Comparison of ENCODE assay signal across 2 cellular contexts in genomic region chr7:55086413-55087201, GRCh38.
A peak's percentile ranks its signal among the peaks of the same experiment; 100 is the strongest.
TF ChIP-seq lines count a peak whose summit lies in the region.

No MANE protein-coding gene starts in this region.

TF ChIP-seq in GM12878, 131 proteins besides CTCF, POLR2A, EP300 and RAD21 (continued from another document and continues in another):
- TF ChIP-seq IRF4 (IDR thresholded peaks at IDR 0.05; ENCODE audit: low read depth, low read length): no peak
- TF ChIP-seq, protein P1, sequence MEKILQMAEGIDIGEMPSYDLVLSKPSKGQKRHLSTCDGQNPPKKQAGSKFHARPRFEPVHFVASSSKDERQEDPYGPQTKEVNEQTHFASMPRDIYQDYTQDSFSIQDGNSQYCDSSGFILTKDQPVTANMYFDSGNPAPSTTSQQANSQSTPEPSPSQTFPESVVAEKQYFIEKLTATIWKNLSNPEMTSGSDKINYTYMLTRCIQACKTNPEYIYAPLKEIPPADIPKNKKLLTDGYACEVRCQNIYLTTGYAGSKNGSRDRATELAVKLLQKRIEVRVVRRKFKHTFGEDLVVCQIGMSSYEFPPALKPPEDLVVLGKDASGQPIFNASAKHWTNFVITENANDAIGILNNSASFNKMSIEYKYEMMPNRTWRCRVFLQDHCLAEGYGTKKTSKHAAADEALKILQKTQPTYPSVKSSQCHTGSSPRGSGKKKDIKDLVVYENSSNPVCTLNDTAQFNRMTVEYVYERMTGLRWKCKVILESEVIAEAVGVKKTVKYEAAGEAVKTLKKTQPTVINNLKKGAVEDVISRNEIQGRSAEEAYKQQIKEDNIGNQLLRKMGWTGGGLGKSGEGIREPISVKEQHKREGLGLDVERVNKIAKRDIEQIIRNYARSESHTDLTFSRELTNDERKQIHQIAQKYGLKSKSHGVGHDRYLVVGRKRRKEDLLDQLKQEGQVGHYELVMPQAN (conservative IDR thresholded peaks at IDR 0.05): no peak
- TF ChIP-seq HDAC6 (IDR thresholded peaks at IDR 0.05; ENCODE audit: unreplicated experiment): no peak
- no peak for TF ChIP-seq CBFB (IDR thresholded peaks at IDR 0.05; ENCODE audit: low read depth)
- no peak for TF ChIP-seq BCLAF1 (IDR thresholded peaks at IDR 0.05)
- TF ChIP-seq MYB (IDR thresholded peaks at IDR 0.05; ENCODE audit: borderline replicate concordance, low read depth, low read length): 0 out of 2 replicates have a peak, but pooled peaks have one; percentile 21
- no peak for TF ChIP-seq SREBF2 (IDR thresholded peaks at IDR 0.05; ENCODE audit: low read length)
- no peak for TF ChIP-seq CREB1 (IDR thresholded peaks at IDR 0.05; ENCODE audit: low read depth)
- no peak for TF ChIP-seq CHD4 (IDR thresholded peaks at IDR 0.05)
- peak; percentile 39 for TF ChIP-seq JUNB (IDR thresholded peaks at IDR 0.05)
- no peak for TF ChIP-seq WRNIP1 (IDR thresholded peaks at IDR 0.05; ENCODE audit: borderline replicate concordance, low read depth, low read length)
- no peak for TF ChIP-seq RELA (IDR thresholded peaks at IDR 0.05; ENCODE audit: borderline replicate concordance, partially characterized antibody)
- TF ChIP-seq NR2C1 (IDR thresholded peaks at IDR 0.05): no peak
- TF ChIP-seq, protein P2, sequence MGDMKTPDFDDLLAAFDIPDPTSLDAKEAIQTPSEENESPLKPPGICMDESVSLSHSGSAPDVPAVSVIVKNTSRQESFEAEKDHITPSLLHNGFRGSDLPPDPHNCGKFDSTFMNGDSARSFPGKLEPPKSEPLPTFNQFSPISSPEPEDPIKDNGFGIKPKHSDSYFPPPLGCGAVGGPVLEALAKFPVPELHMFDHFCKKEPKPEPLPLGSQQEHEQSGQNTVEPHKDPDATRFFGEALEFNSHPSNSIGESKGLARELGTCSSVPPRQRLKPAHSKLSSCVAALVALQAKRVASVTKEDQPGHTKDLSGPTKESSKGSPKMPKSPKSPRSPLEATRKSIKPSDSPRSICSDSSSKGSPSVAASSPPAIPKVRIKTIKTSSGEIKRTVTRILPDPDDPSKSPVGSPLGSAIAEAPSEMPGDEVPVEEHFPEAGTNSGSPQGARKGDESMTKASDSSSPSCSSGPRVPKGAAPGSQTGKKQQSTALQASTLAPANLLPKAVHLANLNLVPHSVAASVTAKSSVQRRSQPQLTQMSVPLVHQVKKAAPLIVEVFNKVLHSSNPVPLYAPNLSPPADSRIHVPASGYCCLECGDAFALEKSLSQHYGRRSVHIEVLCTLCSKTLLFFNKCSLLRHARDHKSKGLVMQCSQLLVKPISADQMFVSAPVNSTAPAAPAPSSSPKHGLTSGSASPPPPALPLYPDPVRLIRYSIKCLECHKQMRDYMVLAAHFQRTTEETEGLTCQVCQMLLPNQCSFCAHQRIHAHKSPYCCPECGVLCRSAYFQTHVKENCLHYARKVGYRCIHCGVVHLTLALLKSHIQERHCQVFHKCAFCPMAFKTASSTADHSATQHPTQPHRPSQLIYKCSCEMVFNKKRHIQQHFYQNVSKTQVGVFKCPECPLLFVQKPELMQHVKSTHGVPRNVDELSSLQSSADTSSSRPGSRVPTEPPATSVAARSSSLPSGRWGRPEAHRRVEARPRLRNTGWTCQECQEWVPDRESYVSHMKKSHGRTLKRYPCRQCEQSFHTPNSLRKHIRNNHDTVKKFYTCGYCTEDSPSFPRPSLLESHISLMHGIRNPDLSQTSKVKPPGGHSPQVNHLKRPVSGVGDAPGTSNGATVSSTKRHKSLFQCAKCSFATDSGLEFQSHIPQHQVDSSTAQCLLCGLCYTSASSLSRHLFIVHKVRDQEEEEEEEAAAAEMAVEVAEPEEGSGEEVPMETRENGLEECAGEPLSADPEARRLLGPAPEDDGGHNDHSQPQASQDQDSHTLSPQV (IDR thresholded peaks at IDR 0.05): no peak
- TF ChIP-seq MEF2B (IDR thresholded peaks at IDR 0.05; ENCODE audit: partially characterized antibody, poor library complexity, severe bottlenecking): peak; percentile 99
- peak; percentile 79 for TF ChIP-seq ZNF217 (IDR thresholded peaks at IDR 0.05)
- no peak for TF ChIP-seq KAT2A (conservative IDR thresholded peaks at IDR 0.05; ENCODE audit: control insufficient read depth, low read depth, low read length)
- no peak for TF ChIP-seq SPI1 (IDR thresholded peaks at IDR 0.05; ENCODE audit: borderline replicate concordance, insufficient read depth, low read depth, low read length)
- TF ChIP-seq CHD1 (IDR thresholded peaks at IDR 0.05; ENCODE audit: low read depth, low read length): no peak
- TF ChIP-seq, protein P3, sequence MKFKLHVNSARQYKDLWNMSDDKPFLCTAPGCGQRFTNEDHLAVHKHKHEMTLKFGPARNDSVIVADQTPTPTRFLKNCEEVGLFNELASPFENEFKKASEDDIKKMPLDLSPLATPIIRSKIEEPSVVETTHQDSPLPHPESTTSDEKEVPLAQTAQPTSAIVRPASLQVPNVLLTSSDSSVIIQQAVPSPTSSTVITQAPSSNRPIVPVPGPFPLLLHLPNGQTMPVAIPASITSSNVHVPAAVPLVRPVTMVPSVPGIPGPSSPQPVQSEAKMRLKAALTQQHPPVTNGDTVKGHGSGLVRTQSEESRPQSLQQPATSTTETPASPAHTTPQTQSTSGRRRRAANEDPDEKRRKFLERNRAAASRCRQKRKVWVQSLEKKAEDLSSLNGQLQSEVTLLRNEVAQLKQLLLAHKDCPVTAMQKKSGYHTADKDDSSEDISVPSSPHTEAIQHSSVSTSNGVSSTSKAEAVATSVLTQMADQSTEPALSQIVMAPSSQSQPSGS (IDR thresholded peaks at IDR 0.05; ENCODE audit: low read length): peak; percentile 52; the same call in 1 of the 2 replicates

TF ChIP-seq in HepG2, 621 proteins besides CTCF, POLR2A, EP300 and RAD21 (continued from another document and continues in another):
- TF ChIP-seq, protein P4, sequence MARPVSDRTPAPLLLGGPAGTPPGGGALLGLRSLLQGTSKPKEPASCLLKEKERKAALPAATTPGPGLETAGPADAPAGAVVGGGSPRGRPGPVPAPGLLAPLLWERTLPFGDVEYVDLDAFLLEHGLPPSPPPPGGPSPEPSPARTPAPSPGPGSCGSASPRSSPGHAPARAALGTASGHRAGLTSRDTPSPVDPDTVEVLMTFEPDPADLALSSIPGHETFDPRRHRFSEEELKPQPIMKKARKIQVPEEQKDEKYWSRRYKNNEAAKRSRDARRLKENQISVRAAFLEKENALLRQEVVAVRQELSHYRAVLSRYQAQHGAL (CRISPR knock-in tag; IDR thresholded peaks at IDR 0.05; ENCODE audit: not compliant biosample characterization): no peak
- TF ChIP-seq, protein P5, sequence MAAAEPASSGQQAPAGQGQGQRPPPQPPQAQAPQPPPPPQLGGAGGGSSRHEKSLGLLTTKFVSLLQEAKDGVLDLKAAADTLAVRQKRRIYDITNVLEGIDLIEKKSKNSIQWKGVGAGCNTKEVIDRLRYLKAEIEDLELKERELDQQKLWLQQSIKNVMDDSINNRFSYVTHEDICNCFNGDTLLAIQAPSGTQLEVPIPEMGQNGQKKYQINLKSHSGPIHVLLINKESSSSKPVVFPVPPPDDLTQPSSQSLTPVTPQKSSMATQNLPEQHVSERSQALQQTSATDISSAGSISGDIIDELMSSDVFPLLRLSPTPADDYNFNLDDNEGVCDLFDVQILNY (CRISPR knock-in tag; conservative IDR thresholded peaks at IDR 0.05): no peak
- TF ChIP-seq HDAC6 (IDR thresholded peaks at IDR 0.05; ENCODE audit: low read depth, low read length) (no peak), ZBED4 (CRISPR knock-in tag; IDR thresholded peaks at IDR 0.05; ENCODE audit: borderline replicate concordance) (no peak), GZF1 (CRISPR knock-in tag; IDR thresholded peaks at IDR 0.05) (no peak), HMG20A (CRISPR knock-in tag; IDR thresholded peaks at IDR 0.05; ENCODE audit: borderline replicate concordance) (peak; percentile 36; the same call in 1 of the 2 replicates), ZNF446 (CRISPR knock-in tag; IDR thresholded peaks at IDR 0.05) (no peak), ARID4A (CRISPR knock-in tag; IDR thresholded peaks at IDR 0.05; ENCODE audit: borderline replicate concordance) (no peak), ZNF30 (CRISPR knock-in tag; IDR thresholded peaks at IDR 0.05) (no peak)
- TF ChIP-seq, protein P6, sequence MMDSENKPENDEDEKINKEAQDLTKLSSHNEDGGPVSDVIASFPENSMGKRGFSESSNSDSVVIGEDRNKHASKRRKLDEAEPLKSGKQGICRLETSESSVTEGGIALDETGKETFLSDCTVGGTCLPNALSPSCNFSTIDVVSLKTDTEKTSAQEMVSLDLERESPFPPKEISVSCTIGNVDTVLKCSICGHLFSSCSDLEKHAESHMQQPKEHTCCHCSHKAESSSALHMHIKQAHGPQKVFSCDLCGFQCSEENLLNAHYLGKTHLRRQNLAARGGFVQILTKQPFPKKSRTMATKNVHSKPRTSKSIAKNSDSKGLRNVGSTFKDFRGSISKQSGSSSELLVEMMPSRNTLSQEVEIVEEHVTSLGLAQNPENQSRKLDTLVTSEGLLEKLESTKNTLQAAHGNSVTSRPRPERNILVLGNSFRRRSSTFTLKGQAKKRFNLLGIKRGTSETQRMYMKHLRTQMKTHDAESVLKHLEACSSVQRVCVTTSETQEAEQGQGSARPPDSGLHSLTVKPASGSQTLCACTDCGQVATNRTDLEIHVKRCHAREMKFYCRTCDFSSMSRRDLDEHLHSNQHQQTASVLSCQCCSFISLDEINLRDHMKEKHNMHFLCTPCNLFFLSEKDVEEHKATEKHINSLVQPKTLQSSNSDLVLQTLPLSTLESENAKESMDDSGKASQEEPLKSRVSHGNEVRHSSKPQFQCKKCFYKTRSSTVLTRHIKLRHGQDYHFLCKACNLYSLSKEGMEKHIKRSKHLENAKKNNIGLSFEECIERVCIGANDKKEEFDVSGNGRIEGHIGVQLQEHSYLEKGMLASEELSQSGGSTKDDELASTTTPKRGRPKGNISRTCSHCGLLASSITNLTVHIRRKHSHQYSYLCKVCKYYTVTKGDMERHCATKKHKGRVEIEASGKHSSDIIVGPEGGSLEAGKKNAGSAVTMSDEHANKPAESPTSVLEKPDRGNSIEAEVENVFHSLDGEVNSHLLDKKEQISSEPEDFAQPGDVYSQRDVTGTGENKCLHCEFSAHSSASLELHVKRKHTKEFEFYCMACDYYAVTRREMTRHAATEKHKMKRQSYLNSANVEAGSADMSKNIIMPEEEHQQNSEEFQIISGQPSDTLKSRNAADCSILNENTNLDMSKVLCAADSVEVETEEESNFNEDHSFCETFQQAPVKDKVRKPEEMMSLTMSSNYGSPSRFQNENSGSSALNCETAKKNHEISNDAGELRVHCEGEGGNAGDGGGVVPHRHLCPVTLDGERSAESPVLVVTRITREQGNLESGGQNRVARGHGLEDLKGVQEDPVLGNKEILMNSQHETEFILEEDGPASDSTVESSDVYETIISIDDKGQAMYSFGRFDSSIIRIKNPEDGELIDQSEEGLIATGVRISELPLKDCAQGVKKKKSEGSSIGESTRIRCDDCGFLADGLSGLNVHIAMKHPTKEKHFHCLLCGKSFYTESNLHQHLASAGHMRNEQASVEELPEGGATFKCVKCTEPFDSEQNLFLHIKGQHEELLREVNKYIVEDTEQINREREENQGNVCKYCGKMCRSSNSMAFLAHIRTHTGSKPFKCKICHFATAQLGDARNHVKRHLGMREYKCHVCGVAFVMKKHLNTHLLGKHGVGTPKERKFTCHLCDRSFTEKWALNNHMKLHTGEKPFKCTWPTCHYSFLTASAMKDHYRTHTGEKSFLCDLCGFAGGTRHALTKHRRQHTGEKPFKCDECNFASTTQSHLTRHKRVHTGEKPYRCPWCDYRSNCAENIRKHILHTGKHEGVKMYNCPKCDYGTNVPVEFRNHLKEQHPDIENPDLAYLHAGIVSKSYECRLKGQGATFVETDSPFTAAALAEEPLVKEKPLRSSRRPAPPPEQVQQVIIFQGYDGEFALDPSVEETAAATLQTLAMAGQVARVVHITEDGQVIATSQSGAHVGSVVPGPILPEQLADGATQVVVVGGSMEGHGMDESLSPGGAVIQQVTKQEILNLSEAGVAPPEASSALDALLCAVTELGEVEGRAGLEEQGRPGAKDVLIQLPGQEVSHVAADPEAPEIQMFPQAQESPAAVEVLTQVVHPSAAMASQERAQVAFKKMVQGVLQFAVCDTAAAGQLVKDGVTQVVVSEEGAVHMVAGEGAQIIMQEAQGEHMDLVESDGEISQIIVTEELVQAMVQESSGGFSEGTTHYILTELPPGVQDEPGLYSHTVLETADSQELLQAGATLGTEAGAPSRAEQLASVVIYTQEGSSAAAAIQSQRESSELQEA (CRISPR knock-in tag; IDR thresholded peaks at IDR 0.05; ENCODE audit: not compliant biosample characterization): no peak
